ENCODE assay signal across 8 cellular contexts in the genomic region with DNA sequence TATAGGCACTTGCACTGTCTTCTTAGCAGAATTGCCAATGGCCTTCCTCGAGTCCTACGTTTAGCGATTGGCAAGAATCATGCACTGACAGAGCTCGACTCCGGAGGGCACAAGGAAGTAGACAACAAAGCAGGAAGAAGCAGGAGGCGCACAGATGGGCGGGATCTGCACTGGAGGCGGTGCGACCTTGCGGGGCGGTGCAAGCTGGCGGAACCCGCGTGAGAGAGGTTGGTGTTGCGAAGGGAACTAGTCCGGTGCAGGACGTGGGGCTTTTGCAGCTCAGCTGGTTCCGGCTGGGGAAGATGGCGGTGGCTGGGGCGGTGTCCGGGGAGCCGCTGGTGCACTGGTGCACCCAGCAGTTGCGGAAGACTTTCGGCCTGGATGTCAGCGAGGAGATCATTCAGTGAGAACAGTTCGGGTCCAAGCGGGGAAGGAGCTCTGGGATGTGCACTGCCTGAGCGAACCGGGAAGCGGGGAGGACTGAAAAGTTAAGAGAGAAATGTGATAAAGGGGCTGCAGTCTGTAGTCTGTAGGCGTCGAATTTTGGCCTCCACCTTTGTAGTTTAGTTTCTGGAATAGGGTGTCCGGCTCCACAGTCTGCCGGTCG. TPM values are rescaled to one million over a fixed set of nuclear protein-coding genes. Genes with fewer than 3 reads are reported as not detected.
DNase-seq lines count a peak whose midpoint lies in the region; ATAC-seq and TF ChIP-seq lines count a peak whose summit lies in the region.

A gene (plus strand): TSS at position 275 of the 607 bp plus-strand sequence. CDS start 28 bp downstream, at position 303.

- no peaks in the 10 kb centered on the region for H3K36me3 ChIP-seq in HUES64 (ENCODE audit: insufficient read depth, low read length)

- peak; percentile 95 for ATAC-seq in GM21447 (IDR thresholded peaks at IDR 0.05; ENCODE audit: unreplicated experiment)

- H3K9ac ChIP-seq in HUES64 (ENCODE audit: low read depth, low read length), result peak within 1 kb of the TSS; percentile 86

- WGBS in HUES64, result 1% methylated on average over 35 of the region's 35 CpGs

- peak within 1 kb of the TSS; percentile 22; the same call in 1 of the 2 replicates for H3K27ac ChIP-seq in HUES64 (ENCODE audit: low read depth, low read length)

- peak; percentile 93 for DNase-seq in D341Med (ENCODE audit: low spot score)
- DNase-seq in OCI-M2 (lab: John Stamatoyannopoulos, UW; ENCODE audit: unreplicated experiment), result peak; percentile 63
- DNase-seq in activated T-cell treated with anti-CD3 and anti-CD28 coated beads for 4 hours, result peak; percentile 93
- peak; percentile 79 for DNase-seq in epithelial cell of proximal tubule (ENCODE audit: low read depth)
- peak; percentile 95 for DNase-seq in mucosa of gallbladder (ENCODE audit: low spot score)
- peak; percentile 89 to 92 for DNase-seq in stimulated activated CD8-positive, alpha-beta memory T cell treated with anti-CD3 and anti-CD28 coated beads, Interleukin-4, amount 100 ng/mL, for 4 hours (ENCODE audit: low read depth in 2 of 2, low spot score in 1 of 2)

- H3K9me3 ChIP-seq in HUES64 (ENCODE audit: insufficient read depth, low read depth, low read length), result no peaks in the 10 kb centered on the region

- peak within 1 kb of the TSS; percentile 92 for H3K4me3 ChIP-seq in HUES64 (ENCODE audit: low read length)
- H3K4me3 ChIP-seq in epithelial cell of proximal tubule (ENCODE audit: low read depth, low read length), result peak within 1 kb of the TSS; percentile 92

- no peaks in the 10 kb centered on the region for H3K4me1 ChIP-seq in HUES64 (ENCODE audit: insufficient read depth, low read length)

- H3K27me3 ChIP-seq in HUES64 (ENCODE audit: insufficient read depth, low read length), result 0 out of 2 replicates have a peak, but pooled peaks cover 4% of the 10 kb centered on the region

- no peak for TF ChIP-seq CTCF in epithelial cell of proximal tubule (conservative IDR thresholded peaks at IDR 0.05; ENCODE audit: low read depth, low read length)

RNA-seq across cellular contexts. Expression of the gene that starts here (rescaled TPM):
- polyA plus RNA-seq in HUES64 (2013, experiment 1 of 2), result 13.8 TPM
- 15.7 TPM for polyA plus RNA-seq in HUES64 (2013, experiment 2 of 2)
- total RNA-seq in epithelial cell of proximal tubule (6.7 and 9.4 TPM in 2 replicates), mucosa of gallbladder (24.1 TPM)

Comparison
In these comparisons a context has a peak if more than half of its experiments do, and no peak if none do; other contexts are left out.
1. Peak in every context shown above with its lines: DNase-seq, ATAC-seq, H3K4me3 ChIP-seq and H3K27ac ChIP-seq.